ENCODE assay signal across 12 cellular contexts in genomic region chr12:52837341-52837741, GRCh38. TPM values are rescaled to one million over a fixed set of nuclear protein-coding genes. Genes with fewer than 3 reads are reported as not detected.
DNase-seq lines count a peak whose midpoint lies in the region; ATAC-seq, FAIRE-seq and TF ChIP-seq lines count a peak whose summit lies in the region.
"Had no signal": no experiment of that assay in that cellular context is flagged by ENCODE, and none has a peak within 500 bp of the region (broad histone marks: within the 10 kb centered on the region; RNA-seq: fewer than 3 reads in every experiment).

No MANE protein-coding gene starts in this region.

- peak; percentile 32 to 51 for ATAC-seq in activated naive CD4-positive, alpha-beta T cell treated with anti-CD3 and anti-CD28 coated beads, Interleukin-2, amount 50 U/mL, for 72 hours
- peak; percentile 37 for ATAC-seq in activated T-helper 17 cell treated with anti-CD3 and anti-CD28 coated beads, Interleukin-2, amount 50 U/mL, for 72 hours (replicated peaks)

- TF ChIP-seq CTCF in GM20000 (IDR thresholded peaks at IDR 0.05; ENCODE audit: extremely low read depth, missing control alignments) = no peak

- no peak for DNase-seq in activated naive CD4-positive, alpha-beta T cell treated with anti-CD3 and anti-CD28 coated beads, Interleukin-2, amount 50 U/mL, for 72 hours (ENCODE audit: low spot score in 2 of 2)
- no peak for DNase-seq in activated naive CD4-positive, alpha-beta T cell treated with Interleukin-2 at 50 U/mL for 16 hours
- DNase-seq in glomerular visceral epithelial cell (ENCODE audit: extremely low spot score) (peak; percentile 84), urothelium cell line (ENCODE audit: low spot score) (peak; percentile 79), NCI-H2196 (lab: John Stamatoyannopoulos, UW; ENCODE audit: unreplicated experiment) (no peak), GM20000 (ENCODE audit: low spot score) (no peak), DMS 273 treated with DMSO at 0.1 percent for 48 hours (lab: John Stamatoyannopoulos, UW) (no peak)
- DNase-seq: adrenal gland; CD4-positive, CD25-positive, alpha-beta regulatory T cell; NCI-H146; T-helper 9 cell had no signal

- FAIRE-seq in urothelium cell line (lab: Jason Lieb, UNC) = peak; percentile 66

- peaks cover 27% of the 10 kb centered on the region for H3K27me3 Mint-ChIP-seq in activated T-helper 17 cell treated with anti-CD3 and anti-CD28 coated beads, Interleukin-2, amount 50 U/mL, for 72 hours
- H3K27me3 Mint-ChIP-seq: CD4-positive, CD25-positive, alpha-beta regulatory T cell had no signal

- H3K9me3 Mint-ChIP-seq in activated naive CD4-positive, alpha-beta T cell treated with anti-CD3 and anti-CD28 coated beads, Interleukin-2, amount 50 U/mL, for 72 hours = no peaks in the 10 kb centered on the region
- H3K9me3 Mint-ChIP-seq in activated T-helper 17 cell treated with anti-CD3 and anti-CD28 coated beads, Interleukin-2, amount 50 U/mL, for 72 hours = no peaks in the 10 kb centered on the region

- H3K27ac Mint-ChIP-seq in activated naive CD4-positive, alpha-beta T cell treated with anti-CD3 and anti-CD28 coated beads, Interleukin-2, amount 50 U/mL, for 72 hours = peak overlapping the region; percentile 75 to 94
- peak overlapping the region; percentile 25 for H3K27ac Mint-ChIP-seq in activated T-helper 17 cell treated with anti-CD3 and anti-CD28 coated beads, Interleukin-2, amount 50 U/mL, for 72 hours
- H3K27ac Mint-ChIP-seq: CD4-positive, CD25-positive, alpha-beta regulatory T cell had no signal

- peaks cover 10% of the 10 kb centered on the region for H3K4me1 Mint-ChIP-seq in activated T-helper 17 cell treated with anti-CD3 and anti-CD28 coated beads, Interleukin-2, amount 50 U/mL, for 72 hours

- H3K36me3 Mint-ChIP-seq in activated naive CD4-positive, alpha-beta T cell treated with anti-CD3 and anti-CD28 coated beads, Interleukin-2, amount 50 U/mL, for 72 hours = no peaks in the 10 kb centered on the region
- no peaks in the 10 kb centered on the region for H3K36me3 Mint-ChIP-seq in activated T-helper 17 cell treated with anti-CD3 and anti-CD28 coated beads, Interleukin-2, amount 50 U/mL, for 72 hours (ENCODE audit: low read depth)
- H3K36me3 Mint-ChIP-seq: CD4-positive, CD25-positive, alpha-beta regulatory T cell had no signal

- H3K4me3 Mint-ChIP-seq in activated T-helper 17 cell treated with anti-CD3 and anti-CD28 coated beads, Interleukin-2, amount 50 U/mL, for 72 hours = peak overlapping the region; percentile 38
- H3K4me3 Mint-ChIP-seq: CD4-positive, CD25-positive, alpha-beta regulatory T cell had no signal

RNA-seq across cellular contexts. Expression of gene KRT79, which starts 3.2 kb away (rescaled TPM):
- under 1 TPM; 0.12 to 0.25 TPM for total RNA-seq in activated naive CD4-positive, alpha-beta T cell treated with anti-CD3 and anti-CD28 coated beads, Interleukin-2, amount 50 U/mL, for 72 hours
- total RNA-seq in activated T-helper 17 cell treated with anti-CD3 and anti-CD28 coated beads, Interleukin-2, amount 50 U/mL, for 72 hours = under 1 TPM in 1 of 2 donors, not detected in 1; 0.82 TPM
- total RNA-seq: adrenal gland; CD4-positive, CD25-positive, alpha-beta regulatory T cell had no signal

RNA-seq across cellular contexts. Expression of gene KRT78, which starts 11.5 kb away (rescaled TPM):
- total RNA-seq in activated naive CD4-positive, alpha-beta T cell treated with anti-CD3 and anti-CD28 coated beads, Interleukin-2, amount 50 U/mL, for 72 hours = not detected
- total RNA-seq in activated T-helper 17 cell treated with anti-CD3 and anti-CD28 coated beads, Interleukin-2, amount 50 U/mL, for 72 hours = not detected
- total RNA-seq: adrenal gland; CD4-positive, CD25-positive, alpha-beta regulatory T cell had no signal

RNA-seq across cellular contexts. Expression of gene KRT4, which starts 23.4 kb away (rescaled TPM):
- not detected for total RNA-seq in activated naive CD4-positive, alpha-beta T cell treated with anti-CD3 and anti-CD28 coated beads, Interleukin-2, amount 50 U/mL, for 72 hours
- not detected for total RNA-seq in activated T-helper 17 cell treated with anti-CD3 and anti-CD28 coated beads, Interleukin-2, amount 50 U/mL, for 72 hours
- total RNA-seq: CD4-positive, CD25-positive, alpha-beta regulatory T cell had no signal

RNA-seq across cellular contexts. Expression of gene KRT3, which starts 41.4 kb away (rescaled TPM):
- total RNA-seq in activated naive CD4-positive, alpha-beta T cell treated with anti-CD3 and anti-CD28 coated beads, Interleukin-2, amount 50 U/mL, for 72 hours = under 1 TPM in 1 of 2 donors, not detected in 1; 0.09 TPM
- not detected for total RNA-seq in activated T-helper 17 cell treated with anti-CD3 and anti-CD28 coated beads, Interleukin-2, amount 50 U/mL, for 72 hours
- total RNA-seq: adrenal gland; CD4-positive, CD25-positive, alpha-beta regulatory T cell had no signal

Comparison
In these comparisons a context has a peak if more than half of its experiments do, and no peak if none do; other contexts are left out.
1. DNase-seq: peak in glomerular visceral epithelial cell (single experiment) and urothelium cell line (single experiment); none in activated naive CD4-positive, alpha-beta T cell treated with anti-CD3 and anti-CD28 coated beads, Interleukin-2, amount 50 U/mL, for 72 hours (0 of 2), activated naive CD4-positive, alpha-beta T cell treated with Interleukin-2 at 50 U/mL for 16 hours (single experiment), NCI-H2196 (single experiment), GM20000 (single experiment) and DMS 273 treated with DMSO at 0.1 percent for 48 hours (single experiment).